22 cellular contexts compared by ENCODE assay signal in genomic region chr16:19419691-19420060, GRCh38. TPM values are rescaled to one million over a fixed set of nuclear protein-coding genes. Genes with fewer than 3 reads are reported as not detected.
DNase-seq lines count a peak whose midpoint lies in the region; ATAC-seq, FAIRE-seq and TF ChIP-seq lines count a peak whose summit lies in the region.
"Had no signal": no experiment of that assay in that cellular context is flagged by ENCODE, and none has a peak within 500 bp of the region (broad histone marks: within the 10 kb centered on the region; RNA-seq: fewer than 3 reads in every experiment).

No MANE protein-coding gene starts in this region.

- 1% methylated on average over 10 of the region's 10 CpGs for WGBS in A549 (ENCODE audit: missing lambda C conversion rate)
- 86 to 91% (median 89%) methylated on average over 10 of the region's 10 CpGs for WGBS in heart left ventricle, 4 donors
- WGBS in upper lobe of left lung, 2 donors, result 91% methylated on average over 10 of the region's 10 CpGs

- peak; percentile 88 to 97 for ATAC-seq in A549
- no peak for ATAC-seq in heart left ventricle
- ATAC-seq in upper lobe of left lung (ENCODE audit: low FRiP score in 2 of 2), result no peak
- ATAC-seq: activated CD8-positive, alpha-beta memory T cell treated with anti-CD3 and anti-CD28 coated beads, Interleukin-2, amount 10 ng/mL, durations not matched to agents 7 days and 5 days; body of pancreas; gastroesophageal sphincter had no signal

- POLR2A ChIA-PET in A549 (lab: Yijun Ruan, JAX), result interaction anchor here (0.6 to 1.5 kb wide), 5 partner anchors 8 to 26 kb away, joined by 3 to 7 read pairs (median 3); no protein-coding TSS in a partner anchor
- POLR2A ChIA-PET in activated CD4-positive, alpha-beta T cell treated with anti-CD3 and anti-CD28 coated beads, Interleukin-2, amount 10 ng/mL, durations not matched to agents 7 days and 5 days (lab: Charles Lee), result no interaction called here

- H3K27me3 ChIP-seq in heart left ventricle (peaks cover 0 to 18% (median 2%) of the 10 kb centered on the region in 9 donors), upper lobe of left lung (no peaks in the 10 kb centered on the region)
- H3K27me3 ChIP-seq: body of pancreas had no signal

- H3K27me3 Mint-ChIP-seq in activated CD4-positive, alpha-beta T cell treated with anti-CD3 and anti-CD28 coated beads, Interleukin-2, amount 10 ng/mL, durations not matched to agents 7 days and 5 days, result no peaks in the 10 kb centered on the region

- TF ChIP-seq POLR2A in A549 (IDR thresholded peaks at IDR 0.05; ENCODE audit: low read length) (no peak), heart left ventricle (IDR thresholded peaks at IDR 0.05) (no peak), upper lobe of left lung (IDR thresholded peaks at IDR 0.05) (no peak)

- FAIRE-seq in A549 (lab: Jason Lieb, UNC), result peak; percentile 97
- FAIRE-seq: GM12892 had no signal

- H3K27ac Mint-ChIP-seq in activated CD4-positive, alpha-beta T cell treated with anti-CD3 and anti-CD28 coated beads, Interleukin-2, amount 10 ng/mL, durations not matched to agents 7 days and 5 days, result no peak overlapping the region
- H3K27ac Mint-ChIP-seq: activated CD8-positive, alpha-beta memory T cell treated with anti-CD3 and anti-CD28 coated beads, Interleukin-2, amount 10 ng/mL, durations not matched to agents 7 days and 5 days; activated naive CD8-positive, alpha-beta T cell treated with anti-CD3 and anti-CD28 coated beads for 36 hours; IgD-negative memory B cell; mesothelial cell of epicardium had no signal

- TF ChIP-seq EP300 in A549 (IDR thresholded peaks at IDR 0.05), result peak; percentile 61 to 70; a peak in 2 of 5 replicates
- TF ChIP-seq EP300 in upper lobe of left lung (IDR thresholded peaks at IDR 0.05), result no peak

- no peak overlapping the region for H3K4me3 Mint-ChIP-seq in activated CD4-positive, alpha-beta T cell treated with anti-CD3 and anti-CD28 coated beads, Interleukin-2, amount 10 ng/mL, durations not matched to agents 7 days and 5 days
- H3K4me3 Mint-ChIP-seq: activated CD8-positive, alpha-beta memory T cell treated with anti-CD3 and anti-CD28 coated beads, Interleukin-2, amount 10 ng/mL, durations not matched to agents 7 days and 5 days; activated naive CD8-positive, alpha-beta T cell treated with anti-CD3 and anti-CD28 coated beads for 36 hours; IgD-negative memory B cell; mesothelial cell of epicardium had no signal

- no peaks in the 10 kb centered on the region for H3K4me1 Mint-ChIP-seq in activated CD4-positive, alpha-beta T cell treated with anti-CD3 and anti-CD28 coated beads, Interleukin-2, amount 10 ng/mL, durations not matched to agents 7 days and 5 days
- H3K4me1 Mint-ChIP-seq: activated CD8-positive, alpha-beta memory T cell treated with anti-CD3 and anti-CD28 coated beads, Interleukin-2, amount 10 ng/mL, durations not matched to agents 7 days and 5 days; activated naive CD8-positive, alpha-beta T cell treated with anti-CD3 and anti-CD28 coated beads for 36 hours; IgD-negative memory B cell; mesothelial cell of epicardium had no signal

- peak overlapping the region; percentile 62 for H3K4me2 ChIP-seq in A549

- H3K9me3 ChIP-seq in A549, result peaks cover 11% of the 10 kb centered on the region; the same call in 2 of the 3 replicates
- no peaks in the 10 kb centered on the region for H3K9me3 ChIP-seq in heart left ventricle
- H3K9me3 ChIP-seq in upper lobe of left lung, result no peaks in the 10 kb centered on the region
- H3K9me3 ChIP-seq: body of pancreas, gastroesophageal sphincter, prostate gland had no signal

- DNase-seq in A549 (ENCODE audit: low read depth in 1 of 2, low spot score in 1 of 2), result peak; percentile 91 to 93
- peak; percentile 25 for DNase-seq in HS-5 (ENCODE audit: low read depth)
- peak; percentile 69 for DNase-seq in RPMI7951 (ENCODE audit: low read depth)
- peak; percentile 63 for DNase-seq in fibroblast of mammary gland (ENCODE audit: low read depth)
- no peak for DNase-seq in heart left ventricle
- no peak for DNase-seq in upper lobe of left lung
- DNase-seq in substantia nigra (lab: John Stamatoyannopoulos, UW), result no peak
- DNase-seq in activated CD4-positive, alpha-beta T cell treated with anti-CD3 and anti-CD28 coated beads, Interleukin-2, amount 10 ng/mL, durations not matched to agents 7 days and 5 days, result no peak
- DNase-seq: activated CD8-positive, alpha-beta memory T cell treated with anti-CD3 and anti-CD28 coated beads, Interleukin-2, amount 10 ng/mL, durations not matched to agents 7 days and 5 days; activated naive CD8-positive, alpha-beta T cell treated with anti-CD3 and anti-CD28 coated beads for 36 hours; body of pancreas; H7; NCI-H2081; NCI-H524; stimulated activated CD8-positive, alpha-beta memory T cell treated with anti-CD3 and anti-CD28 coated beads, Interleukin-4, amount 100 ng/mL, for 48 hours had no signal

- CTCF ChIA-PET in A549 (lab: Yijun Ruan, JAX), result interaction anchor here (1.0 to 2.6 kb wide), 6 partner anchors 8 to 333 kb away, joined by 3 to 13 read pairs (median 4); no protein-coding TSS in a partner anchor
- CTCF ChIA-PET in activated CD4-positive, alpha-beta T cell treated with anti-CD3 and anti-CD28 coated beads, Interleukin-2, amount 10 ng/mL, durations not matched to agents 7 days and 5 days (lab: Charles Lee), result interaction anchor here (0.5 to 1.0 kb wide), 2 partner anchors 9 to 1647 kb away, joined by 3 to 4 read pairs; no protein-coding TSS in a partner anchor

- H3K4me3 ChIP-seq in A549, result peak overlapping the region; percentile 31; the same call in 2 of the 3 replicates
- H3K4me3 ChIP-seq in fibroblast of mammary gland (ENCODE audit: control insufficient read depth, low read depth, low read length), result no peak overlapping the region
- no peak overlapping the region for H3K4me3 ChIP-seq in heart left ventricle
- H3K4me3 ChIP-seq in upper lobe of left lung, result no peak overlapping the region
- H3K4me3 ChIP-seq: body of pancreas, gastroesophageal sphincter, prostate gland had no signal

- H3K4me1 ChIP-seq in A549 (peaks cover 46% of the 10 kb centered on the region), heart left ventricle (no peaks in the 10 kb centered on the region), upper lobe of left lung (peaks cover 0 to 13% (median 3%) of the 10 kb centered on the region in 4 donors)
- H3K4me1 ChIP-seq: gastroesophageal sphincter had no signal

- no peaks in the 10 kb centered on the region for H3K36me3 ChIP-seq in heart left ventricle
- H3K36me3 ChIP-seq in upper lobe of left lung, result no peaks in the 10 kb centered on the region
- H3K36me3 ChIP-seq: gastroesophageal sphincter, prostate gland had no signal

- TF ChIP-seq RAD21 in A549 (conservative IDR thresholded peaks at IDR 0.05 in 1 of 2, IDR thresholded peaks at IDR 0.05 in 1 of 2), result peak; percentile 14 to 25; a peak in 1 of 5 replicates

- TF ChIP-seq CTCF in A549 (IDR thresholded peaks at IDR 0.05), result no peak
- no peak for TF ChIP-seq CTCF in fibroblast of mammary gland (conservative IDR thresholded peaks at IDR 0.05; ENCODE audit: control insufficient read depth, insufficient read depth, low read depth, low read length)
- no peak for TF ChIP-seq CTCF in heart left ventricle (IDR thresholded peaks at IDR 0.05)
- no peak for TF ChIP-seq CTCF in upper lobe of left lung (IDR thresholded peaks at IDR 0.05)

- intact Hi-C loops in heart left ventricle (cut with DNase I), result no loop called here

- H3K36me3 Mint-ChIP-seq in activated CD4-positive, alpha-beta T cell treated with anti-CD3 and anti-CD28 coated beads, Interleukin-2, amount 10 ng/mL, durations not matched to agents 7 days and 5 days (ENCODE audit: low read depth), result no peaks in the 10 kb centered on the region
- H3K36me3 Mint-ChIP-seq: activated CD8-positive, alpha-beta memory T cell treated with anti-CD3 and anti-CD28 coated beads, Interleukin-2, amount 10 ng/mL, durations not matched to agents 7 days and 5 days; activated naive CD8-positive, alpha-beta T cell treated with anti-CD3 and anti-CD28 coated beads for 36 hours; mesothelial cell of epicardium had no signal

- peaks cover 3% of the 10 kb centered on the region for H3K9me3 Mint-ChIP-seq in activated CD4-positive, alpha-beta T cell treated with anti-CD3 and anti-CD28 coated beads, Interleukin-2, amount 10 ng/mL, durations not matched to agents 7 days and 5 days

- H3K27ac ChIP-seq in A549 (peak overlapping the region; percentile 62 to 83), heart left ventricle (no peak overlapping the region), upper lobe of left lung (no peak overlapping the region), substantia nigra (ENCODE audit: low read depth, low read length, poor library complexity, severe bottlenecking) (no peak overlapping the region)
- H3K27ac ChIP-seq: body of pancreas, C4-2B, gastroesophageal sphincter, prostate gland had no signal

TF ChIP-seq in A549, 52 proteins besides CTCF, POLR2A, EP300 and RAD21 (continues in another document):
- no peak for TF ChIP-seq CHD2 (IDR thresholded peaks at IDR 0.05; ENCODE audit: low read length, partially characterized antibody)
- no peak for TF ChIP-seq BHLHE40 (IDR thresholded peaks at IDR 0.05; ENCODE audit: low read depth, low read length)
- TF ChIP-seq MAZ (IDR thresholded peaks at IDR 0.05; ENCODE audit: borderline replicate concordance, low read depth, low read length), result no peak
- TF ChIP-seq ESRRA (IDR thresholded peaks at IDR 0.05; ENCODE audit: borderline replicate concordance, low read length), result peak; percentile 61; the same call in 1 of the 2 replicates
- TF ChIP-seq KDM5A (IDR thresholded peaks at IDR 0.05), result no peak
- no peak for TF ChIP-seq NPAS2 (CRISPR knock-in tag; IDR thresholded peaks at IDR 0.05; ENCODE audit: borderline replicate concordance)
- no peak for TF ChIP-seq RCOR1 (IDR thresholded peaks at IDR 0.05; ENCODE audit: low read depth, low read length)
- TF ChIP-seq EHF (CRISPR knock-in tag; IDR thresholded peaks at IDR 0.05), result no peak
- TF ChIP-seq RARB (CRISPR knock-in tag; IDR thresholded peaks at IDR 0.05), result peak; percentile 55; the same call in 1 of the 2 replicates
- TF ChIP-seq ZSCAN20 (CRISPR knock-in tag; IDR thresholded peaks at IDR 0.05), result no peak

RNA-seq across cellular contexts. Expression of gene TMC5, which starts 2.0 kb away (rescaled TPM):
- polyA plus RNA-seq in A549 (2011; rRNA removed) (14.8 and 17.1 TPM in 2 replicates), A549 (2017; fragmentation: RNase III; extraction: RNeasy Plus Mini Kit Qiagen cat#74134 plus additional on column Dnase treatment) (8.3 to 11.1 TPM (median 9.5 TPM) in 3 replicates), heart left ventricle (not detected)
- 3.9 and 5.5 TPM in 2 replicates for polyA plus RNA-seq in A549 (2012; cell fraction: cytosol; rRNA removed)
- 2.9 and 4.4 TPM in 2 replicates for polyA plus RNA-seq in A549 (2012; cell fraction: nucleus; rRNA removed)
- 19.3 and 20.3 TPM in 2 replicates for polyA minus RNA-seq in A549 (2011; rRNA and poly(A)+ RNA removed)
- not detected in 2 replicates for total RNA-seq in RPMI7951 (2014; rRNA removed; shearing (Covaris generic))
- total RNA-seq in heart left ventricle (1 to 10 TPM in 1 of 9 donors, not detected in 8; 1.8 TPM), upper lobe of left lung (10 to 100 TPM; 37.1 to 99.5 (median 62.4) TPM)
- not detected for total RNA-seq in activated CD4-positive, alpha-beta T cell treated with anti-CD3 and anti-CD28 coated beads, Interleukin-2, amount 10 ng/mL, durations not matched to agents 7 days and 5 days
- total RNA-seq: activated naive CD8-positive, alpha-beta T cell treated with anti-CD3 and anti-CD28 coated beads for 36 hours had no signal
- polyA plus RNA-seq: IgD-negative memory B cell, neural cell had no signal

Comparison
In these comparisons a context has a peak if more than half of its experiments do, and no peak if none do; other contexts are left out.
1. ATAC-seq: peak in A549 (2 of 2); none in heart left ventricle (0 of 4) and upper lobe of left lung (0 of 2).
2. DNase-seq: peak in A549 (2 of 2), HS-5 (single experiment), RPMI7951 (single experiment) and fibroblast of mammary gland (single experiment); none in heart left ventricle (0 of 5), upper lobe of left lung (0 of 2), substantia nigra (0 of 49) and activated CD4-positive, alpha-beta T cell treated with anti-CD3 and anti-CD28 coated beads, Interleukin-2, amount 10 ng/mL, durations not matched to agents 7 days and 5 days (single experiment).
3. H3K27ac ChIP-seq: peak in A549 (2 of 2); none in heart left ventricle (0 of 12), upper lobe of left lung (0 of 4) and substantia nigra (single experiment).
4. RNA of gene TMC5, which starts 2.0 kb away (total RNA-seq): 37.1 to 99.5 TPM in upper lobe of left lung; not detected in RPMI7951, not detected in activated CD4-positive, alpha-beta T cell treated with anti-CD3 and anti-CD28 coated beads, Interleukin-2, amount 10 ng/mL, durations not matched to agents 7 days and 5 days and 1.8 TPM in heart left ventricle; every median in the first group is over 10 times any median in the second.